Comparison of ENCODE assay signal across 2 cellular contexts in the genomic region with DNA sequence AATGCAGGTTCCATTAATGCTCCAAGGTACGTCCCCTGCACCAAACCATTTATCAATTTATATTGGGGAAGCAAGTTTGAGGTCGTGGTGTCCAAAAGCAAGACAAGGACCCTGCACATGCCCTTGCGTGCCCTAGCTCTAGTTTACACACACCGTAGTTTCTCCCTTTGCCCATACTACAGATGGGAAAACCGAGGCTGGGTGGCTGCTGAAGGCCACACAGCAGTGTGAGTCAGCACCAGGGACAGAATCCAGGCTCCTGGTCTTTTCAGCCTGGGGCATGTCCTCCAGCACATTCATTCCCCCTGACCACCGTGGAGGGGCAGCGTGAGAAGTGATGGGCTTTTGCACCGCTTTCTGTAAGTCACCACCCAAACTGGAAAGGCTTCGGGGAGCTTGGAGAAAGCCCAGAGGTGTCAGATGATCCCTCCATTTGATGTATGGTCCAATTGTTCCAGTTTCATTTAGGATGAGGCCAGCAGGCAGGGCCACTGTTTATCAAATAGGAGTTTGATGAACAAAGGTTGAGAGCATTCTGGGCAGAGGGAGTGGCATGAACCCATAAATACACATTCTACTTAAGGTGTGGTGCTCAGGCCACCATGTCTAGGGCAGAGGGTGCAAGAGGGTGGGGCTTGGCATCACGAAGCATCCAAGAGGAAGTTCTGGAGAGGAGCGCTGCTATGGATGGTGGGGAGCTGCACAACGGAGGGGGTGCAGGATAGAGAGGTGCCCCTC.
TF ChIP-seq lines count a peak whose summit lies in the region.

No MANE protein-coding gene starts in this region.

TF ChIP-seq in IMR-90, 13 proteins besides CTCF, POLR2A, EP300 and RAD21:
- no peak for TF ChIP-seq RFX5 (IDR thresholded peaks at IDR 0.05; ENCODE audit: low read depth, low read length)
- no peak for TF ChIP-seq NFE2L2 (IDR thresholded peaks at IDR 0.05; ENCODE audit: low read depth, low read length)
- no peak for TF ChIP-seq RCOR1 (IDR thresholded peaks at IDR 0.05; ENCODE audit: insufficient replicate concordance, low read length)
- TF ChIP-seq CEBPB (IDR thresholded peaks at IDR 0.05; ENCODE audit: low read depth, low read length): no peak
- no peak for TF ChIP-seq MAZ (IDR thresholded peaks at IDR 0.05; ENCODE audit: borderline replicate concordance, low read depth, low read length)
- TF ChIP-seq, protein P1, sequence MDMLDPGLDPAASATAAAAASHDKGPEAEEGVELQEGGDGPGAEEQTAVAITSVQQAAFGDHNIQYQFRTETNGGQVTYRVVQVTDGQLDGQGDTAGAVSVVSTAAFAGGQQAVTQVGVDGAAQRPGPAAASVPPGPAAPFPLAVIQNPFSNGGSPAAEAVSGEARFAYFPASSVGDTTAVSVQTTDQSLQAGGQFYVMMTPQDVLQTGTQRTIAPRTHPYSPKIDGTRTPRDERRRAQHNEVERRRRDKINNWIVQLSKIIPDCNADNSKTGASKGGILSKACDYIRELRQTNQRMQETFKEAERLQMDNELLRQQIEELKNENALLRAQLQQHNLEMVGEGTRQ (IDR thresholded peaks at IDR 0.05; ENCODE audit: low read depth, low read length): no peak
- TF ChIP-seq SMC3 (IDR thresholded peaks at IDR 0.05; ENCODE audit: low read depth, low read length): no peak

TF ChIP-seq in H1, 55 proteins besides CTCF, POLR2A, EP300 and RAD21:
- no peak for TF ChIP-seq CHD1 (IDR thresholded peaks at IDR 0.05; ENCODE audit: low read depth, low read length)
- no peak for TF ChIP-seq KDM4A (IDR thresholded peaks at IDR 0.05; ENCODE audit: low read depth, low read length, severe bottlenecking)
- TF ChIP-seq, protein P2, sequence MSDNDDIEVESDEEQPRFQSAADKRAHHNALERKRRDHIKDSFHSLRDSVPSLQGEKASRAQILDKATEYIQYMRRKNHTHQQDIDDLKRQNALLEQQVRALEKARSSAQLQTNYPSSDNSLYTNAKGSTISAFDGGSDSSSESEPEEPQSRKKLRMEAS (IDR thresholded peaks at IDR 0.05): no peak
- TF ChIP-seq KDM1A (IDR thresholded peaks at IDR 0.05; ENCODE audit: borderline replicate concordance, low read length): peak; percentile 78; the same call in 1 of the 2 replicates
- no peak for TF ChIP-seq SRF (IDR thresholded peaks at IDR 0.05; ENCODE audit: low read depth, low read length)
- TF ChIP-seq YY1 (IDR thresholded peaks at IDR 0.05; ENCODE audit: low read depth, low read length): no peak
- TF ChIP-seq TBP (IDR thresholded peaks at IDR 0.05; ENCODE audit: low read depth, low read length): no peak
- no peak for TF ChIP-seq BRCA1 (IDR thresholded peaks at IDR 0.05; ENCODE audit: low read depth, low read length)
